Comparison of ENCODE assay signal across 25 cellular contexts in genomic region chr17:63949576-63950250, GRCh38. TPM values are rescaled to one million over a fixed set of nuclear protein-coding genes. Genes with fewer than 3 reads are reported as not detected.
DNase-seq lines count a peak whose midpoint lies in the region; TF ChIP-seq lines count a peak whose summit lies in the region.
"Had no signal": no experiment of that assay in that cellular context is flagged by ENCODE, and none has a peak within 500 bp of the region (broad histone marks: within the 10 kb centered on the region; RNA-seq: fewer than 3 reads in every experiment).

No MANE protein-coding gene starts in this region.

- H3K9ac ChIP-seq in BLaER1 = peak overlapping the region; percentile 41; the same call in 1 of the 2 replicates
- peak overlapping the region; percentile 57 for H3K9ac ChIP-seq in Loucy (ENCODE audit: low read depth, low read length, poor library complexity, severe bottlenecking)
- peak overlapping the region in 2 of 3 donors; percentile 46 to 85 for H3K9ac ChIP-seq in skeletal muscle tissue (ENCODE audit: low read depth in 1 of 3, low read length in 3 of 3)

- peak overlapping the region; percentile 91 for H3K4me2 ChIP-seq in BLaER1
- no peak overlapping the region for H3K4me2 ChIP-seq in Loucy (ENCODE audit: low read depth, low read length, poor library complexity, severe bottlenecking)
- H3K4me2 ChIP-seq: A549 had no signal

- peaks cover 6% of the 10 kb centered on the region; the same call in 1 of the 2 replicates for H3F3A ChIP-seq in Loucy (ENCODE audit: low read depth)

- no peak overlapping the region for H3K4me3 ChIP-seq in BLaER1
- H3K4me3 ChIP-seq in Loucy (ENCODE audit: low read length, poor library complexity, severe bottlenecking) = no peak overlapping the region
- H3K4me3 ChIP-seq in skeletal muscle tissue (ENCODE audit: low read length in 3 of 3) = peak overlapping the region in 1 of 3 donors; percentile 57
- H3K4me3 ChIP-seq: A549, Peyer's patch, SK-N-MC had no signal

- H4K20me1 ChIP-seq in BLaER1 = no peaks in the 10 kb centered on the region
- H4K20me1 ChIP-seq in Loucy (ENCODE audit: insufficient read depth, low read length, poor library complexity, severe bottlenecking) = no peaks in the 10 kb centered on the region

- no peaks in the 10 kb centered on the region for H3K27me3 ChIP-seq in BLaER1
- H3K27me3 ChIP-seq in Loucy (ENCODE audit: insufficient read depth, low read length, poor library complexity, severe bottlenecking) = no peaks in the 10 kb centered on the region
- no peaks in the 10 kb centered on the region for H3K27me3 ChIP-seq in skeletal muscle tissue (ENCODE audit: control insufficient read depth in 3 of 3, insufficient read depth in 3 of 3, low read length in 3 of 3)
- H3K27me3 ChIP-seq: Peyer's patch had no signal

- in situ Hi-C loops in GM13977 (cut with MboI; ENCODE audit: low pct_unique_long_range_greater_than_20kb, low sequenced_read_pairs, unreplicated experiment) = no loop called here

- peaks cover 100% of the 10 kb centered on the region for H3K4me1 ChIP-seq in BLaER1
- H3K4me1 ChIP-seq in Loucy (ENCODE audit: insufficient read depth, low read length, poor library complexity, severe bottlenecking) = peaks cover 94% of the 10 kb centered on the region
- peaks cover 68 to 95% (median 75%) of the 10 kb centered on the region in 3 donors for H3K4me1 ChIP-seq in skeletal muscle tissue (ENCODE audit: control insufficient read depth in 3 of 3, insufficient read depth in 3 of 3, low read length in 3 of 3)
- H3K4me1 ChIP-seq: A549 had no signal

- H2AFZ ChIP-seq in Loucy (ENCODE audit: low read length) = no peak overlapping the region

- peak overlapping the region; percentile 65 for H3K27ac ChIP-seq in BLaER1
- peak overlapping the region; percentile 81 for H3K27ac ChIP-seq in skeletal muscle tissue (ENCODE audit: low read depth, low read length)
- H3K27ac ChIP-seq: A549, HL-60, Peyer's patch, SK-N-MC had no signal

- H3K9me3 ChIP-seq in BLaER1 (no peaks in the 10 kb centered on the region), Loucy (ENCODE audit: insufficient read depth, low read depth, low read length) (no peaks in the 10 kb centered on the region), skeletal muscle tissue (ENCODE audit: control insufficient read depth in 3 of 3, low read length in 3 of 3) (no peaks in the 10 kb centered on the region)
- H3K9me3 ChIP-seq: A549, Peyer's patch had no signal

- H3K9me2 ChIP-seq in Loucy (replicated peaks; ENCODE audit: low read depth, low read length) = no peaks in the 10 kb centered on the region

- TF ChIP-seq CTCF in Loucy (conservative IDR thresholded peaks at IDR 0.05; ENCODE audit: low read length) (no peak), GM13977 (IDR thresholded peaks at IDR 0.05; ENCODE audit: extremely low read depth, insufficient read depth, missing control alignments) (no peak)

- H3K36me3 ChIP-seq in BLaER1 (no peaks in the 10 kb centered on the region), Loucy (ENCODE audit: insufficient read depth, low read length) (no peaks in the 10 kb centered on the region), skeletal muscle tissue (ENCODE audit: control insufficient read depth in 3 of 3, insufficient read depth in 3 of 3, low read length in 3 of 3) (peaks cover 14 to 32% (median 30%) of the 10 kb centered on the region in 3 donors)
- H3K36me3 ChIP-seq: Peyer's patch had no signal

- peaks cover 6% of the 10 kb centered on the region; the same call in 1 of the 2 replicates for H3K79me2 ChIP-seq in Loucy (ENCODE audit: insufficient read depth, low read length)

- DNase-seq in left kidney (ENCODE audit: low read depth, low spot score) (peak; percentile 41), GM13977 (ENCODE audit: low spot score) (no peak), HCEC 1CT (no peak)
- no peak for DNase-seq in stimulated activated CD4-positive, alpha-beta T cell treated with anti-CD3 and anti-CD28 coated beads, Interleukin-12 subunit alpha, Interleukin-12 subunit beta, amount 100 ng/mL, for 4 hours
- DNase-seq: AML-193; CD8-positive, alpha-beta memory T cell; NCI-H1092; NCI-H1436; NCI-H187 treated with DMSO at 0.1 percent for 48 hours; NCI-H2171 treated with DMSO at 0.1 percent for 48 hours; NCI-H524; NCI-H748 treated with DMSO at 0.1 percent for 48 hours; NK-92 treated with Interleukin-12 subunit alpha and Interleukin-12 subunit beta, amount 100 ng/mL, for 24 hours; Peyer's patch; SIG-M5 had no signal

RNA-seq across cellular contexts. Expression of gene CD79B, which starts 17.6 kb away (rescaled TPM):
- total RNA-seq in skeletal muscle tissue = 2.1 TPM
- total RNA-seq: Daoy, H4 had no signal

RNA-seq across cellular contexts. Expression of gene SCN4A, which starts 23.0 kb away (rescaled TPM):
- total RNA-seq in skeletal muscle tissue = 32.9 TPM
- total RNA-seq: G401 had no signal

RNA-seq across cellular contexts. Expression of gene GH1, which starts 31.1 kb away (rescaled TPM):
- total RNA-seq in skeletal muscle tissue = not detected
- total RNA-seq: CD8-positive, alpha-beta memory T cell; Daoy; G401; H4; Peyer's patch; T-helper 1 cell treated with Interleukin-12 subunit alpha and Interleukin-12 subunit beta and Interleukin-4 antibody, amounts not matched to agents 30 ng/mL and 1 ng/mL, for 36 hours had no signal

RNA-seq across cellular contexts. Expression of gene CSHL1, which starts 38.7 kb away (rescaled TPM):
- total RNA-seq in skeletal muscle tissue = not detected
- total RNA-seq: CD8-positive, alpha-beta memory T cell; Daoy; G401; H4; Peyer's patch; T-helper 1 cell treated with Interleukin-12 subunit alpha and Interleukin-12 subunit beta and Interleukin-4 antibody, amounts not matched to agents 30 ng/mL and 1 ng/mL, for 36 hours had no signal

RNA-seq across cellular contexts. Expression of gene PRR29, which starts 48.4 kb away (rescaled TPM):
- total RNA-seq in skeletal muscle tissue = not detected
